ENCODE assay signal across 8 cellular contexts in the genomic region with DNA sequence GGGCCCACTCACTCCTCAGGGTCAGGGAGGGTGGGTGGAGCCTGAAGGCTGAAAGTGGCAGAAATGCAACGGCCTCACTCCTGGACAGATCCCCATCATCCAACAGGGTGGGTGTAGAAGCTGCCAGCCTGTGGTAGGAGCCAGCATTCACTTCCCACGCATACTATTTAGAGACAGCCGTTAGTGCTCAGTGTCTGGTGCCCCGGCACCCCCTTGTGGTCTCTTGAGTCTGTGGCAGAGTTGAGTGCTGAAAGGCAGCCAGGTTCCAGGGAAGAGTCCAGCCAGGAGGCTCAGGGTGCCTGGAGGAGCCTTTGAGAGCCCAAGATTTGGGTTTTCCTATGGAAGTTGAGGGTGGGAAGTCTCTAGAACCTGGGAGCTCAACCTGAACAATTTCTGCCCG. TPM values are rescaled to one million over a fixed set of nuclear protein-coding genes. Genes with fewer than 3 reads are reported as not detected.
DNase-seq lines count a peak whose midpoint lies in the region; ATAC-seq and TF ChIP-seq lines count a peak whose summit lies in the region.

No MANE protein-coding gene starts in this region.

- no peak overlapping the region for H4K8ac ChIP-seq in IMR-90 (ENCODE audit: low read depth in 2 of 2, low read length in 2 of 2)

- WGBS in IMR-90 (ENCODE audit: extremely low coverage in 2 of 2, insufficient read length in 1 of 2), 2 experiments: no CpG with 5 or more reads among the region's 5 CpGs

- peak overlapping the region; percentile 93 for H2AK9ac ChIP-seq in IMR-90 (replicated peaks; ENCODE audit: low read depth, low read length, poor library complexity)

- no peak overlapping the region for H3K4me2 ChIP-seq in IMR-90 (ENCODE audit: low read depth, low read length)

- H3K79me1 ChIP-seq in IMR-90 (ENCODE audit: low read depth in 1 of 2, low read length in 2 of 2): no peaks in the 10 kb centered on the region

- 0 out of 2 replicates have a peak overlapping the region, but pooled peaks have one; percentile 15 for H2AK5ac ChIP-seq in IMR-90 (ENCODE audit: low read depth, low read length)

- H3K9ac ChIP-seq in IMR-90 (ENCODE audit: low read depth, low read length): no peak overlapping the region

- H4K5ac ChIP-seq in IMR-90 (ENCODE audit: low read depth, low read length): no peak overlapping the region

- peak overlapping the region; percentile 76 for H2AFZ ChIP-seq in IMR-90 (replicated peaks; ENCODE audit: low read length, poor library complexity)

- no peak overlapping the region for H3K56ac ChIP-seq in IMR-90 (ENCODE audit: extremely low read depth, insufficient read depth, low read length)

- peaks cover 4% of the 10 kb centered on the region; the same call in 1 of the 2 replicates for H4K20me1 ChIP-seq in IMR-90 (ENCODE audit: insufficient read depth, low read length)

- no peak overlapping the region for H3K27ac ChIP-seq in IMR-90 (ENCODE audit: insufficient read depth, low read length)
- no peak overlapping the region for H3K27ac ChIP-seq in Peyer's patch

- no peaks in the 10 kb centered on the region for H3K9me1 ChIP-seq in IMR-90 (ENCODE audit: insufficient read depth, low read length)

- no peak overlapping the region for H3K23ac ChIP-seq in IMR-90 (ENCODE audit: low read depth, low read length)

- H3K27me3 ChIP-seq in IMR-90 (ENCODE audit: control insufficient read depth, insufficient read depth, low read length) (peaks cover 13% of the 10 kb centered on the region; the same call in 1 of the 2 replicates), Peyer's patch (peaks cover 0 to 15% of the 10 kb centered on the region in 2 donors)

- peak; percentile 99 for TF ChIP-seq RAD21 in IMR-90 (IDR thresholded peaks at IDR 0.05; ENCODE audit: low read length)

- no peak overlapping the region for H3K14ac ChIP-seq in IMR-90 (replicated peaks; ENCODE audit: low read depth, low read length)

- POLR2A ChIA-PET in IMR-90 (lab: Charles Lee; ENCODE audit: unreplicated experiment): no interaction called here

- TF ChIP-seq POLR2A in IMR-90 (IDR thresholded peaks at IDR 0.05; ENCODE audit: low read depth, low read length) (peak; percentile 53; the same call in 1 of the 2 replicates), Peyer's patch (IDR thresholded peaks at IDR 0.05) (no peak)

- intact Hi-C loops in IMR-90 (cut with micrococcal nuclease): loop anchor here (1.0 kb wide), 2 partner anchors 34 to 68 kb away; a partner anchor contains a TSS

- H3K36me3 ChIP-seq in IMR-90 (ENCODE audit: control insufficient read depth, insufficient read depth, low read length) (peaks cover 20% of the 10 kb centered on the region; the same call in 1 of the 2 replicates), Peyer's patch (peaks cover 0 to 7% (median 0%) of the 10 kb centered on the region in 3 donors)

- no peak overlapping the region for H3K4me3 ChIP-seq in IMR-90 (ENCODE audit: insufficient read depth, low read depth, low read length)
- no peak overlapping the region for H3K4me3 ChIP-seq in Peyer's patch

- peak; percentile 81 for DNase-seq in EL
- peak; percentile 79 for DNase-seq in IMR-90
- peak; percentile 19 to 87 (median 83) for DNase-seq in Peyer's patch
- peak; percentile 43 for DNase-seq in brain pericyte (ENCODE audit: low read depth, low spot score)
- peak; percentile 90 for DNase-seq in islet precursor cell
- peak; percentile 35 for DNase-seq in stimulated activated CD4-positive, alpha-beta T cell treated with anti-CD3 and anti-CD28 coated beads, Interleukin-4, amount 100 ng/mL, for 1 hour

- H2BK20ac ChIP-seq in IMR-90 (ENCODE audit: low read depth, low read length): no peak overlapping the region

- no TSS peak for BruUV-seq in IMR-90 (replicated peaks; lab: Mats Ljungman, UMichigan)

- H3K9me3 ChIP-seq in IMR-90 (ENCODE audit: control insufficient read depth, insufficient read depth, low read length) (no peaks in the 10 kb centered on the region), Peyer's patch (no peaks in the 10 kb centered on the region)

- H2BK15ac ChIP-seq in IMR-90 (ENCODE audit: low read depth, low read length): no peak overlapping the region

- dilution Hi-C loops in IMR-90 (cut with HindIII; ENCODE audit: low sequenced_read_pairs, unreplicated experiment): no loop called here

- no peak overlapping the region for H3K4ac ChIP-seq in IMR-90 (ENCODE audit: low read depth, low read length)

- H3K4me1 ChIP-seq in IMR-90 (ENCODE audit: control insufficient read depth, insufficient read depth, low read length): no peaks in the 10 kb centered on the region
- peaks cover 0 to 14% (median 5%) of the 10 kb centered on the region in 4 donors for H3K4me1 ChIP-seq in Peyer's patch

- CTCF ChIA-PET in IMR-90 (lab: Yijun Ruan, JAX): interaction anchor here (0.5 to 1.3 kb wide), 8 partner anchors 17 to 88 kb away, joined by 3 to 10 read pairs (median 3); no protein-coding TSS in a partner anchor

- in situ Hi-C loops in IMR-90 (cut with MboI; ENCODE audit: low sequenced_read_pairs): no loop called here

- peak; percentile 92 for ATAC-seq in IMR-90 (ENCODE audit: low read depth)
- no peak for ATAC-seq in HG03139 (IDR thresholded peaks at IDR 0.05; ENCODE audit: unreplicated experiment)
- no peak for ATAC-seq in HG03135 (IDR thresholded peaks at IDR 0.05; ENCODE audit: unreplicated experiment)

- H4K91ac ChIP-seq in IMR-90 (ENCODE audit: insufficient read depth, low read depth, low read length): no peak overlapping the region

- H2BK5ac ChIP-seq in IMR-90 (ENCODE audit: low read depth, low read length, poor library complexity, severe bottlenecking): no peak overlapping the region

- H2BK120ac ChIP-seq in IMR-90 (ENCODE audit: low read depth, low read length): no peak overlapping the region

- TF ChIP-seq CTCF in IMR-90 (conservative IDR thresholded peaks at IDR 0.05; ENCODE audit: low read depth, low read length) (peak; percentile 95), Peyer's patch (IDR thresholded peaks at IDR 0.05) (peak in 4 of 6 experiments; percentile 53 to 93 (median 90))

- H3K18ac ChIP-seq in IMR-90 (ENCODE audit: low read depth, low read length): no peak overlapping the region

TF ChIP-seq in IMR-90, 13 proteins besides CTCF, POLR2A, EP300 and RAD21:
- TF ChIP-seq, protein P1, sequence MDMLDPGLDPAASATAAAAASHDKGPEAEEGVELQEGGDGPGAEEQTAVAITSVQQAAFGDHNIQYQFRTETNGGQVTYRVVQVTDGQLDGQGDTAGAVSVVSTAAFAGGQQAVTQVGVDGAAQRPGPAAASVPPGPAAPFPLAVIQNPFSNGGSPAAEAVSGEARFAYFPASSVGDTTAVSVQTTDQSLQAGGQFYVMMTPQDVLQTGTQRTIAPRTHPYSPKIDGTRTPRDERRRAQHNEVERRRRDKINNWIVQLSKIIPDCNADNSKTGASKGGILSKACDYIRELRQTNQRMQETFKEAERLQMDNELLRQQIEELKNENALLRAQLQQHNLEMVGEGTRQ (IDR thresholded peaks at IDR 0.05; ENCODE audit: low read depth, low read length): no peak
- TF ChIP-seq NFE2L2 (IDR thresholded peaks at IDR 0.05; ENCODE audit: low read depth, low read length) (no peak), FOS (IDR thresholded peaks at IDR 0.05; ENCODE audit: low read depth, low read length) (no peak), MXI1 (IDR thresholded peaks at IDR 0.05; ENCODE audit: borderline replicate concordance, low read depth, low read length) (no peak), BHLHE40 (IDR thresholded peaks at IDR 0.05; ENCODE audit: low read depth, low read length) (0 out of 2 replicates have a peak, but pooled peaks have one; percentile 9), CEBPB (IDR thresholded peaks at IDR 0.05; ENCODE audit: low read depth, low read length) (no peak), RCOR1 (IDR thresholded peaks at IDR 0.05; ENCODE audit: insufficient replicate concordance, low read length) (no peak), CHD1 (IDR thresholded peaks at IDR 0.05; ENCODE audit: low read depth, low read length) (no peak; the same call in 1 of the 2 replicates), MAFK (IDR thresholded peaks at IDR 0.05; ENCODE audit: low read depth, low read length) (no peak), MAZ (IDR thresholded peaks at IDR 0.05; ENCODE audit: borderline replicate concordance, low read depth, low read length) (no peak), SMC3 (IDR thresholded peaks at IDR 0.05; ENCODE audit: low read depth, low read length) (peak; percentile 99), RFX5 (IDR thresholded peaks at IDR 0.05; ENCODE audit: low read depth, low read length) (no peak)
- TF ChIP-seq, protein P2, sequence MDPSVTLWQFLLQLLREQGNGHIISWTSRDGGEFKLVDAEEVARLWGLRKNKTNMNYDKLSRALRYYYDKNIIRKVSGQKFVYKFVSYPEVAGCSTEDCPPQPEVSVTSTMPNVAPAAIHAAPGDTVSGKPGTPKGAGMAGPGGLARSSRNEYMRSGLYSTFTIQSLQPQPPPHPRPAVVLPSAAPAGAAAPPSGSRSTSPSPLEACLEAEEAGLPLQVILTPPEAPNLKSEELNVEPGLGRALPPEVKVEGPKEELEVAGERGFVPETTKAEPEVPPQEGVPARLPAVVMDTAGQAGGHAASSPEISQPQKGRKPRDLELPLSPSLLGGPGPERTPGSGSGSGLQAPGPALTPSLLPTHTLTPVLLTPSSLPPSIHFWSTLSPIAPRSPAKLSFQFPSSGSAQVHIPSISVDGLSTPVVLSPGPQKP (IDR thresholded peaks at IDR 0.05; ENCODE audit: borderline replicate concordance, low read depth, low read length): no peak

RNA-seq across cellular contexts. Expression of a gene that starts 2.1 kb away (rescaled TPM):
- total RNA-seq in IMR-90 (2012; rRNA removed): not detected in 2 replicates
- polyA plus RNA-seq in IMR-90 (2012; rRNA removed): 0.04 TPM in 1 of 2 replicates, not detected in the other
- polyA plus RNA-seq in IMR-90 (2012; cell fraction: cytosol; rRNA removed): not detected in 2 replicates
- 0.08 and 0.13 TPM in 2 replicates for polyA plus RNA-seq in IMR-90 (2012; cell fraction: nucleus; rRNA removed; ENCODE audit: low replicate concordance)
- not detected for total RNA-seq in Peyer's patch

RNA-seq across cellular contexts. Expression of a gene that starts 15.8 kb away (rescaled TPM):
- total RNA-seq in IMR-90 (2012; rRNA removed): 0.36 TPM in 1 of 2 replicates, not detected in the other
- 0.12 and 0.36 TPM in 2 replicates for polyA plus RNA-seq in IMR-90 (2012; rRNA removed)
- polyA plus RNA-seq in IMR-90 (2012; cell fraction: cytosol; rRNA removed): 0.04 and 0.15 TPM in 2 replicates
- polyA plus RNA-seq in IMR-90 (2012; cell fraction: nucleus; rRNA removed; ENCODE audit: low replicate concordance): 0.37 and 0.78 TPM in 2 replicates
- total RNA-seq in Peyer's patch: 1 to 10 TPM in 1 of 4 donors, not detected in 3; 1.3 TPM

RNA-seq across cellular contexts. Expression of a gene that starts 34.1 kb away (rescaled TPM):
- total RNA-seq in IMR-90 (2012; rRNA removed) (7.3 and 9.2 TPM in 2 replicates), Peyer's patch (10 to 100 TPM; 21.2 to 41.0 (median 23.2) TPM)
- polyA plus RNA-seq in IMR-90 (2012; rRNA removed): 23.3 and 26.7 TPM in 2 replicates
- polyA plus RNA-seq in IMR-90 (2012; cell fraction: cytosol; rRNA removed): 18.0 and 30.3 TPM in 2 replicates
- polyA plus RNA-seq in IMR-90 (2012; cell fraction: nucleus; rRNA removed; ENCODE audit: low replicate concordance): 18.6 and 46.8 TPM in 2 replicates

RNA-seq across cellular contexts. Expression of a gene that starts 46.7 kb away (rescaled TPM):
- 816 and 867 TPM in 2 replicates for total RNA-seq in IMR-90 (2012; rRNA removed)
- polyA plus RNA-seq in IMR-90 (2012; rRNA removed): 1,079 and 1,150 TPM in 2 replicates
- 411 and 787 TPM in 2 replicates for polyA plus RNA-seq in IMR-90 (2012; cell fraction: cytosol; rRNA removed)
- polyA plus RNA-seq in IMR-90 (2012; cell fraction: nucleus; rRNA removed; ENCODE audit: low replicate concordance): 281 and 349 TPM in 2 replicates
- total RNA-seq in Peyer's patch: 100 to 1,000 TPM in 2 of 4 donors, 10 to 100 TPM in 2; 71.8 to 178 (median 98.4) TPM

Comparison
In these comparisons a context has a peak if more than half of its experiments do, and no peak if none do; other contexts are left out.
1. DNase-seq: peak in every context shown above with its lines; median percentile 90 in islet precursor cell; 83 in Peyer's patch; 81 in EL; 79 in IMR-90; 43 in brain pericyte; 35 in stimulated activated CD4-positive, alpha-beta T cell treated with anti-CD3 and anti-CD28 coated beads, Interleukin-4, amount 100 ng/mL, for 1 hour.